ENCODE assay signal across 18 cellular contexts in genomic region chr9:108047264-108047663, GRCh38.
"Had no signal": no experiment of that assay in that cellular context is flagged by ENCODE, and none has a peak within 500 bp of the region (broad histone marks: within the 10 kb centered on the region; RNA-seq: fewer than 3 reads in every experiment).

No MANE protein-coding gene starts in this region.

- H3K27me3 ChIP-seq: esophagus squamous epithelium, gastroesophageal sphincter, right lobe of liver, suprapubic skin had no signal

- H3K27ac Mint-ChIP-seq: activated B cell treated with CpG ODN at 0.5 μM for 24 hours; activated CD4-positive, alpha-beta T cell treated with anti-CD3 and anti-CD28 coated beads, Interleukin-2, amount 10 ng/mL, durations not matched to agents 24 days and 14 days; activated naive CD8-positive, alpha-beta T cell treated with anti-CD3 and anti-CD28 coated beads for 36 hours; activated T-helper 1 cell treated with anti-CD3 and anti-CD28 coated beads, Interleukin-12 subunit alpha, Interleukin-12 subunit beta, Interleukin-2, Interleukin-4 antibody, amounts not matched to agents 30 ng/mL and 10 ng/mL and 1 ng/mL, durations not matched to agents 14 hours and 24 hours and 36 hours; T-helper 17 cell had no signal

- H3K36me3 ChIP-seq: esophagus squamous epithelium, gastroesophageal sphincter, heart right ventricle, right lobe of liver, suprapubic skin had no signal

- FAIRE-seq: TTC549 had no signal

- H3K4me1 Mint-ChIP-seq: activated B cell treated with CpG ODN at 0.5 μM for 24 hours; activated CD4-positive, alpha-beta T cell treated with anti-CD3 and anti-CD28 coated beads, Interleukin-2, amount 10 ng/mL, durations not matched to agents 24 days and 14 days; activated naive CD8-positive, alpha-beta T cell treated with anti-CD3 and anti-CD28 coated beads for 36 hours; neural crest cell; T-helper 17 cell had no signal

- DNase-seq: activated B cell treated with CpG ODN at 0.5 μM for 24 hours; activated CD4-positive, alpha-beta T cell treated with anti-CD3 and anti-CD28 coated beads, Interleukin-2, amount 10 ng/mL, durations not matched to agents 24 days and 14 days; activated CD8-positive, alpha-beta memory T cell treated with anti-CD3 and anti-CD28 coated beads for 24 hours; activated naive CD8-positive, alpha-beta T cell treated with anti-CD3 and anti-CD28 coated beads for 36 hours; anterior cingulate cortex; dorsolateral prefrontal cortex; esophagus squamous epithelium; heart right ventricle; left colon; right lobe of liver; stimulated activated naive CD8-positive, alpha-beta T cell treated with anti-CD3 and anti-CD28 coated beads, Interleukin-15, Interleukin-2, amounts not matched to agents 100 U/mL and 50 U/mL, for 24 hours; T-helper 17 cell had no signal

- H3K27ac ChIP-seq: dorsolateral prefrontal cortex, esophagus squamous epithelium, gastroesophageal sphincter, heart right ventricle, right lobe of liver, suprapubic skin had no signal

- H3K9me3 ChIP-seq: suprapubic skin had no signal

- H3K36me3 Mint-ChIP-seq: activated naive CD8-positive, alpha-beta T cell treated with anti-CD3 and anti-CD28 coated beads for 36 hours had no signal

- H3K4me1 ChIP-seq: gastroesophageal sphincter, heart right ventricle, right lobe of liver had no signal

- H3K4me3 ChIP-seq: dorsolateral prefrontal cortex, esophagus squamous epithelium, gastroesophageal sphincter, heart right ventricle, lung, right lobe of liver, suprapubic skin had no signal

- H3K27me3 Mint-ChIP-seq: activated CD4-positive, alpha-beta T cell treated with anti-CD3 and anti-CD28 coated beads, Interleukin-2, amount 10 ng/mL, durations not matched to agents 24 days and 14 days; activated naive CD8-positive, alpha-beta T cell treated with anti-CD3 and anti-CD28 coated beads for 36 hours; T-helper 17 cell had no signal

- H3K4me3 Mint-ChIP-seq: activated B cell treated with CpG ODN at 0.5 μM for 24 hours; activated CD4-positive, alpha-beta T cell treated with anti-CD3 and anti-CD28 coated beads, Interleukin-2, amount 10 ng/mL, durations not matched to agents 24 days and 14 days; activated naive CD8-positive, alpha-beta T cell treated with anti-CD3 and anti-CD28 coated beads for 36 hours; activated T-helper 1 cell treated with anti-CD3 and anti-CD28 coated beads, Interleukin-12 subunit alpha, Interleukin-12 subunit beta, Interleukin-2, Interleukin-4 antibody, amounts not matched to agents 30 ng/mL and 10 ng/mL and 1 ng/mL, durations not matched to agents 14 hours and 24 hours and 36 hours; neural crest cell; T-helper 17 cell had no signal
